Comparison of ENCODE assay signal across 8 cellular contexts in genomic region chr6:32954983-32955802, GRCh38. TPM values are rescaled to one million over a fixed set of nuclear protein-coding genes. Genes with fewer than 3 reads are reported as not detected.
DNase-seq lines count a peak whose midpoint lies in the region; ATAC-seq and TF ChIP-seq lines count a peak whose summit lies in the region.

No MANE protein-coding gene starts in this region.

- no peaks in the 10 kb centered on the region for H3K27me3 Mint-ChIP-seq in T-cell

- H3K36me3 Mint-ChIP-seq in T-cell = no peaks in the 10 kb centered on the region

- CTCF ChIA-PET in AG04449 (lab: Yijun Ruan, JAX) (interaction anchor here (1.1 to 9.5 kb wide), 18 partner anchors 9 to 117 kb away, joined by 3 to 182 read pairs (median 14); partner anchors contain the start of genes BRD2, HLA-DMB and TAP2), T-cell (lab: Charles Lee) (interaction anchor here (0.5 to 7.6 kb wide), 15 partner anchors 11 to 371 kb away, joined by 3 to 207 read pairs (median 8); partner anchors contain the start of genes BRD2 (in 1 of the 2) and HLA-DMB (in 1 of the 2))

- no peak overlapping the region for H3K4me3 ChIP-seq in AG04449 (ENCODE audit: low read depth, low read length)

- peak; percentile 14 for TF ChIP-seq CTCF in AG04449 (IDR thresholded peaks at IDR 0.05; ENCODE audit: insufficient read depth, low read length, missing control alignments)
- TF ChIP-seq CTCF in GM12873 (IDR thresholded peaks at IDR 0.05; ENCODE audit: insufficient read depth, low read depth, low read length, missing control alignments) = peak; percentile 69

- H3K9me3 Mint-ChIP-seq in T-cell = no peaks in the 10 kb centered on the region

- ATAC-seq in T-cell (replicated peaks in 1 of 4) (peak in 2 of 4 experiments; percentile 9 to 14), HG03135 (IDR thresholded peaks at IDR 0.05; ENCODE audit: unreplicated experiment) (no peak), HG03442 (IDR thresholded peaks at IDR 0.05; ENCODE audit: unreplicated experiment) (no peak), HG03108 (IDR thresholded peaks at IDR 0.05; ENCODE audit: unreplicated experiment) (no peak)

- peaks cover 33 to 46% (median 41%) of the 10 kb centered on the region in 3 donors for H3K4me1 Mint-ChIP-seq in T-cell

- DNase-seq in AG04449 (ENCODE audit: low read depth, low spot score) = no peak
- DNase-seq in T-cell = peak in 1 of 34 experiments; percentile 29
- peak; percentile 66 for DNase-seq in iPS-NIHi7 (ENCODE audit: extremely low spot score)
- no peak for DNase-seq in nucleus accumbens (lab: John Stamatoyannopoulos, UW)

- H3K27ac Mint-ChIP-seq in T-cell = peak overlapping the region; percentile 7 to 16

- no peak overlapping the region for H3K4me3 Mint-ChIP-seq in T-cell

- POLR2A ChIA-PET in AG04449 (lab: Yijun Ruan, JAX) (interaction anchor here (0.6 to 4.2 kb wide), 3 partner anchors 17 to 296 kb away, joined by 3 to 58 read pairs (median 4); no protein-coding TSS in a partner anchor), T-cell (lab: Charles Lee) (interaction anchor here (0.6 to 4.2 kb wide), 8 partner anchors 13 to 317 kb away, joined by 3 to 49 read pairs (median 4); partner anchors contain the start of genes BRD2 (in 1 of the 2), RPS18 (in 1 of the 2) and VPS52 (in 1 of the 2))

RNA-seq across cellular contexts. Expression of gene HLA-DMA, which starts 2.3 kb away (rescaled TPM):
- 10 to 100 TPM; 22.3 to 37.8 (median 27.5) TPM for total RNA-seq in T-cell

RNA-seq across cellular contexts. Expression of gene BRD2, which starts 13.2 kb away (rescaled TPM):
- total RNA-seq in T-cell = 100 to 1,000 TPM; 320 to 383 (median 358) TPM

RNA-seq across cellular contexts. Expression of gene HLA-DMB, which starts 14.4 kb away (rescaled TPM):
- total RNA-seq in T-cell = 10 to 100 TPM in 3 of 5 donors, 1 to 10 TPM in 2; 8.8 to 30.6 (median 10.6) TPM

RNA-seq across cellular contexts. Expression of gene HLA-DOA, which starts 54.2 kb away (rescaled TPM):
- 10 to 100 TPM in 3 of 5 donors, 1 to 10 TPM in 2; 6.1 to 17.0 (median 13.4) TPM for total RNA-seq in T-cell
